Comparison of ENCODE assay signal across 19 cellular contexts in genomic region chr10:114928818-114929217, GRCh38. TPM values are rescaled to one million over a fixed set of nuclear protein-coding genes. Genes with fewer than 3 reads are reported as not detected.
DNase-seq lines count a peak whose midpoint lies in the region; ATAC-seq, FAIRE-seq and TF ChIP-seq lines count a peak whose summit lies in the region.
"Had no signal": no experiment of that assay in that cellular context is flagged by ENCODE, and none has a peak within 500 bp of the region (broad histone marks: within the 10 kb centered on the region; RNA-seq: fewer than 3 reads in every experiment).

No MANE protein-coding gene starts in this region.

- no peak for TF ChIP-seq CTCF in adrenal gland (IDR thresholded peaks at IDR 0.05)
- TF ChIP-seq CTCF in fibroblast of the aortic adventitia (IDR thresholded peaks at IDR 0.05; ENCODE audit: insufficient read depth, low read length): no peak
- no peak for TF ChIP-seq CTCF in uterus (IDR thresholded peaks at IDR 0.05)
- no peak for TF ChIP-seq CTCF in HFFc6 (IDR thresholded peaks at IDR 0.05)
- no peak for TF ChIP-seq CTCF in PC-3 (conservative IDR thresholded peaks at IDR 0.05; ENCODE audit: low read depth, low read length)

- H3K27me3 ChIP-seq in adrenal gland (no peaks in the 10 kb centered on the region), uterus (no peaks in the 10 kb centered on the region), PC-3 (ENCODE audit: low read length) (no peaks in the 10 kb centered on the region)

- BruUV-seq in PC-3 (replicated peaks; lab: Mats Ljungman, UMichigan): no TSS peak

- no peak overlapping the region for H2AFZ ChIP-seq in PC-3 (ENCODE audit: low read length)
- H2AFZ ChIP-seq: GM23248 had no signal

- FAIRE-seq in GM12892 (lab: Jason Lieb, UNC): no peak
- FAIRE-seq: A549, D721Med, H54 had no signal

- H3K4me2 ChIP-seq in PC-3 (ENCODE audit: low read length): no peak overlapping the region
- H3K4me2 ChIP-seq: A549 had no signal

- POLR2A ChIA-PET in PC-3 (lab: Charles Lee; ENCODE audit: unreplicated experiment): no interaction called here

- H3K27me3 Mint-ChIP-seq in HFFc6 (ENCODE audit: insufficient read depth): peaks cover 1% of the 10 kb centered on the region

- intact Hi-C loops in left ventricle myocardium superior (cut with micrococcal nuclease): no loop called here
- intact Hi-C loops in Right ventricle myocardium inferior (cut with DNase I): no loop called here
- intact Hi-C loops in adrenal gland (cut with DNase I): no loop called here
- intact Hi-C loops in uterus (cut with DNase I; ENCODE audit: low total_unique reads): no loop called here
- intact Hi-C loops in PC-3 (cut with micrococcal nuclease): no loop called here

- no peak overlapping the region for H3K4me3 Mint-ChIP-seq in HFFc6
- H3K4me3 Mint-ChIP-seq: CD4-positive, alpha-beta T cell had no signal

- no peaks in the 10 kb centered on the region for H3K36me3 ChIP-seq in adrenal gland (replicated peaks in 1 of 2)
- no peaks in the 10 kb centered on the region for H3K36me3 ChIP-seq in uterus
- H3K36me3 ChIP-seq in PC-3 (ENCODE audit: low read depth, low read length): no peaks in the 10 kb centered on the region

- H4K20me1 ChIP-seq in PC-3 (ENCODE audit: low read length): no peaks in the 10 kb centered on the region

- TF ChIP-seq POLR2A in adrenal gland (IDR thresholded peaks at IDR 0.05): no peak
- no peak for TF ChIP-seq POLR2A in uterus (IDR thresholded peaks at IDR 0.05)
- no peak for TF ChIP-seq POLR2A in GM12892 (IDR thresholded peaks at IDR 0.05; ENCODE audit: low read depth, low read length)

- CTCF ChIA-PET in PC-3 (lab: Charles Lee): no interaction called here

- H3F3A ChIP-seq in PC-3 (ENCODE audit: low read length, unreplicated experiment): no peaks in the 10 kb centered on the region

- H3K9me2 ChIP-seq in PC-3 (replicated peaks; ENCODE audit: low read length): no peaks in the 10 kb centered on the region

- H3K36me3 Mint-ChIP-seq in HFFc6 (ENCODE audit: low read depth): no peaks in the 10 kb centered on the region

- ATAC-seq in left ventricle myocardium superior (peak; percentile 56), Right ventricle myocardium inferior (no peak), PC-3 (no peak)
- ATAC-seq: A549 had no signal

- H3K9me3 ChIP-seq in adrenal gland (replicated peaks in 1 of 3) (no peaks in the 10 kb centered on the region), uterus (no peaks in the 10 kb centered on the region), PC-3 (ENCODE audit: low read length) (no peaks in the 10 kb centered on the region)
- H3K9me3 ChIP-seq: A549, Caco-2 had no signal

- H3K4me3 ChIP-seq in adrenal gland: no peak overlapping the region
- H3K4me3 ChIP-seq in fibroblast of the aortic adventitia (ENCODE audit: low read depth, low read length): no peak overlapping the region
- H3K4me3 ChIP-seq in uterus: no peak overlapping the region
- H3K4me3 ChIP-seq in PC-3 (ENCODE audit: low read length): no peak overlapping the region
- H3K4me3 ChIP-seq: A549, GM23248 had no signal

- no peak overlapping the region for H3K27ac Mint-ChIP-seq in HFFc6
- H3K27ac Mint-ChIP-seq: CD4-positive, alpha-beta T cell had no signal

- H3K9ac ChIP-seq in PC-3 (ENCODE audit: low read length): no peak overlapping the region
- H3K9ac ChIP-seq: GM23248 had no signal

- no peak for DNase-seq in left ventricle myocardium superior
- no peak for DNase-seq in Right ventricle myocardium inferior (ENCODE audit: missing footprints)
- DNase-seq in adrenal gland: peak in 5 of 7 donors; percentile 37 to 63 (median 50)
- peak; percentile 59 for DNase-seq in fibroblast of the aortic adventitia (ENCODE audit: low read depth)
- DNase-seq in uterus: peak; percentile 31
- DNase-seq in HFFc6: no peak
- DNase-seq in PC-3: no peak
- DNase-seq in GM12892 (ENCODE audit: insufficient read length): no peak
- DNase-seq: AML-193; Caco-2; CD4-positive, alpha-beta T cell; GDM1; GM23248; HCEC 1CT had no signal

- H3K4me1 ChIP-seq in adrenal gland (replicated peaks in 1 of 2) (peaks cover 15 to 19% of the 10 kb centered on the region in 2 donors), uterus (peaks cover 2 to 5% of the 10 kb centered on the region in 2 donors), PC-3 (ENCODE audit: insufficient read depth, low read length) (peaks cover 12% of the 10 kb centered on the region)
- H3K4me1 ChIP-seq: Caco-2 had no signal

- 37 to 51% (median 47%) methylated on average over 2 of the region's 2 CpGs for WGBS in adrenal gland, 4 donors

- H3K79me2 ChIP-seq in PC-3 (ENCODE audit: low read length): no peaks in the 10 kb centered on the region

- H3K27ac ChIP-seq in adrenal gland (no peak overlapping the region), uterus (no peak overlapping the region), PC-3 (ENCODE audit: low read length) (no peak overlapping the region)
- H3K27ac ChIP-seq: A549, C4-2B, GM23248, HL-60 had no signal

- peaks cover 36% of the 10 kb centered on the region for H3K4me1 Mint-ChIP-seq in HFFc6 (ENCODE audit: low read depth)

- H3K9me3 Mint-ChIP-seq in HFFc6: no peaks in the 10 kb centered on the region

RNA-seq across cellular contexts. Expression of gene TRUB1, which starts 9.2 kb away (rescaled TPM):
- total RNA-seq in left ventricle myocardium superior (13.8 TPM), Right ventricle myocardium inferior (13.9 TPM), adrenal gland (10 to 100 TPM; 12.6 to 59.8 (median 52.4) TPM), fibroblast of the aortic adventitia (ENCODE audit: low replicate concordance) (31.8 and 71.7 TPM in 2 replicates), uterus (10 to 100 TPM in 3 of 4 donors, 1 to 10 TPM in 1; 7.9 to 48.3 (median 14.7) TPM), PC-3 (2014; rRNA removed) (21.7 and 28.0 TPM in 2 replicates)
- polyA plus RNA-seq in adrenal gland: 10 to 100 TPM in 1 of 3 donors, 1 to 10 TPM in 2; 7.9 to 53.0 (median 9.5) TPM
- total RNA-seq in HFFc6 (2021; fragmentation: NEBNext Ultra II Directional; extraction: Animal tissue kit (Norgen Biotek cat#: 25700)): 10 to 100 TPM; 17.4 to 23.2 (median 22.3) TPM
- 12.8 TPM for polyA plus RNA-seq in GM12892 (2012; ENCODE audit: missing spikeins)

Comparison
In these comparisons a context has a peak if more than half of its experiments do, and no peak if none do; other contexts are left out.
1. DNase-seq: peak in adrenal gland (5 of 7), fibroblast of the aortic adventitia (single experiment) and uterus (2 of 2); none in left ventricle myocardium superior (single experiment), Right ventricle myocardium inferior (single experiment), HFFc6 (single experiment), PC-3 (single experiment) and GM12892 (single experiment).